Comparison of ENCODE assay signal across 9 cellular contexts in the genomic region with DNA sequence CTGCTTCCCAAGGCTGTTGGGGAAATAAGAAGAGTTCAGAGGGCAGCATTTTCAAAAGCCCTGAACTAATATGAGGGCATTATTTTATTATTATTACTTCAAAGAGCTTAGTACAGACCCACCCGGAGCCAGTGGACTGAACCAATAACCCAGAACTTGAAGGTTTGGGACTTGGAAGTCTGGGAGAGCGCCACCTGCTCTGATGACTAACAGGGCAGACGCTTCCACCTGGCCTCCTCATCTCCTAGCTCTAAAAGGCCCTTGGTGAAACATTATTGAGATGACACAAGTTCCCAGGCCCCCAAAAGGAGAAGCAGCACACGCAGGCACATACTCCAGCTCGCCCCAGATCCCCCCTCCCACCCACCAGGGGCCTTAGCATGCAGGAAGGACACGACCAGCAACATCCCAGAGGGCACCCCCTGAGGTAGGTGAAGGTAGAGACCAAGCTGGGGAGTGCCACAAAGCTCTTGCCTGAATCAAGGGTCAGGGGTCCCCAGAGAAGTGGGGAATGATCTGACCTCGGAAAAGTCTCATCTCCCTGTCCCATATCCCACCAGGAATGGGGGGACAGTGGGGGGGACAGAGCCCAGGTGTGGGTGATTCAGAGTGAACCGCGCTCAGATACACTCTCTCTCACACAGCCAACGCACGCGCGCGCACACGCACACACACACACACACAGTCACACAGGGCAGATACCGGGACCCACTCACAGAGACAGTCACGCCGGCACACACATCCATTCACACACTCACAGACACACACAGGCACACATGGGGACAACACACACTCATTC. TPM values are rescaled to one million over a fixed set of nuclear protein-coding genes. Genes with fewer than 3 reads are reported as not detected.
DNase-seq lines count a peak whose midpoint lies in the region; ATAC-seq and TF ChIP-seq lines count a peak whose summit lies in the region.
"Had no signal": no experiment of that assay in that cellular context is flagged by ENCODE, and none has a peak within 500 bp of the region (broad histone marks: within the 10 kb centered on the region; RNA-seq: fewer than 3 reads in every experiment).

No MANE protein-coding gene starts in this region.

- peaks cover 89% of the 10 kb centered on the region for H3K27me3 Mint-ChIP-seq in nephron progenitor cell (ENCODE audit: low read depth, poor library complexity)

- dilution Hi-C loops in mammary epithelial cell (cut with HindIII; ENCODE audit: low sequenced_read_pairs) = loop anchor here (5.0 kb wide), 1 partner anchor 61 kb away; no protein-coding TSS in a partner anchor

- no peaks in the 10 kb centered on the region for H3K36me3 Mint-ChIP-seq in nephron progenitor cell (ENCODE audit: low read depth)

- H3K27ac ChIP-seq in HUES64 (ENCODE audit: low read depth, low read length) (no peak overlapping the region), mammary epithelial cell (ENCODE audit: insufficient read depth, low read depth, low read length) (no peak overlapping the region), adrenal gland (no peak overlapping the region)

- ATAC-seq in HG03442 (IDR thresholded peaks at IDR 0.05; ENCODE audit: unreplicated experiment) = no peak

- peaks cover 5% of the 10 kb centered on the region for H3K4me1 ChIP-seq in HUES64 (ENCODE audit: insufficient read depth, low read length)
- H3K4me1 ChIP-seq in mammary epithelial cell (ENCODE audit: insufficient read depth, low read length) = peaks cover 11% of the 10 kb centered on the region
- peaks cover 6 to 12% of the 10 kb centered on the region in 2 donors for H3K4me1 ChIP-seq in adrenal gland (replicated peaks in 1 of 2)

- no peaks in the 10 kb centered on the region for H3K9me3 Mint-ChIP-seq in nephron progenitor cell

- H3K27ac Mint-ChIP-seq in nephron progenitor cell = no peak overlapping the region

- peak overlapping the region; percentile 73 for H3K4me2 ChIP-seq in mammary epithelial cell (ENCODE audit: insufficient read depth, low read depth, low read length)

- no TSS peak for BruUV-seq in mammary epithelial cell (replicated peaks; lab: Mats Ljungman, UMichigan)

- H4K20me1 ChIP-seq in mammary epithelial cell (ENCODE audit: insufficient read depth, low read length) = peaks cover 3% of the 10 kb centered on the region

- CTCF ChIA-PET in mammary epithelial cell (lab: Charles Lee; ENCODE audit: low non-redundant PET) = no interaction called here

- in situ Hi-C loops in mammary epithelial cell (cut with MboI; ENCODE audit: low sequenced_read_pairs in 2 of 2) = no loop called here

- TF ChIP-seq POLR2A in adrenal gland (IDR thresholded peaks at IDR 0.05) = no peak

- H2AFZ ChIP-seq in mammary epithelial cell (ENCODE audit: low read depth, low read length) = no peak overlapping the region

- peak overlapping the region; percentile 67 for H3K4me3 ChIP-seq in HUES64 (ENCODE audit: low read length)
- H3K4me3 ChIP-seq in mammary epithelial cell (replicated peaks in 1 of 3; ENCODE audit: insufficient read depth in 1 of 3, low read depth in 2 of 3, low read length in 3 of 3) = no peak overlapping the region
- H3K4me3 ChIP-seq in adrenal gland = peak overlapping the region in 1 of 4 donors; percentile 69

- no peaks in the 10 kb centered on the region for H3K79me2 ChIP-seq in mammary epithelial cell (ENCODE audit: insufficient read depth, low read length)

- peaks cover 12% of the 10 kb centered on the region for H3K4me1 Mint-ChIP-seq in nephron progenitor cell

- peak overlapping the region; percentile 86 for H3K4me3 Mint-ChIP-seq in nephron progenitor cell

- intact Hi-C loops in mammary epithelial cell (cut with micrococcal nuclease) = no loop called here
- intact Hi-C loops in adrenal gland (cut with DNase I) = loop anchor here in 1 of 2 donors (5.0 kb wide), 1 partner anchor 49 kb away; no protein-coding TSS in a partner anchor

- 42% methylated on average over 17 of the region's 18 CpGs for WGBS in HUES64
- WGBS in mammary epithelial cell (ENCODE audit: low coverage, missing lambda C conversion rate) = 25% methylated on average over 14 of the region's 18 CpGs
- 40 to 73% (median 44%) methylated on average over 9 to 18 of the region's 18 CpGs for WGBS in adrenal gland, 4 donors

- DNase-seq in DMS53 (lab: John Stamatoyannopoulos, UW) (peak; percentile 69), DMS53 treated with DMSO at 0.1 percent for 48 hours (lab: John Stamatoyannopoulos, UW; ENCODE audit: unreplicated experiment) (no peak), mammary epithelial cell (no peak), nephron progenitor cell (no peak), adrenal gland (no peak)
- no peak for DNase-seq in activated CD4-positive, CD25-positive, alpha-beta regulatory T cell treated with anti-CD3 and anti-CD28 coated beads, Interleukin-2, amount 50 U/mL, for 72 hours
- DNase-seq: small intestine had no signal

- peaks cover 72% of the 10 kb centered on the region for H3K27me3 ChIP-seq in HUES64 (ENCODE audit: insufficient read depth, low read length)
- H3K27me3 ChIP-seq in mammary epithelial cell (ENCODE audit: insufficient read depth, low read length) = peaks cover 24% of the 10 kb centered on the region
- H3K27me3 ChIP-seq in adrenal gland = peaks cover 13% of the 10 kb centered on the region

- H3K36me3 ChIP-seq in HUES64 (ENCODE audit: insufficient read depth, low read length) (no peaks in the 10 kb centered on the region), mammary epithelial cell (ENCODE audit: insufficient read depth, low read length) (no peaks in the 10 kb centered on the region), adrenal gland (replicated peaks in 1 of 2) (no peaks in the 10 kb centered on the region)

- H3K9ac ChIP-seq in HUES64 (ENCODE audit: low read depth, low read length) = no peak overlapping the region
- H3K9ac ChIP-seq in mammary epithelial cell (ENCODE audit: insufficient read depth, low read length) = no peak overlapping the region

- H3K9me3 ChIP-seq in HUES64 (ENCODE audit: insufficient read depth, low read depth, low read length) (no peaks in the 10 kb centered on the region), mammary epithelial cell (replicated peaks; ENCODE audit: insufficient read depth, low read length) (no peaks in the 10 kb centered on the region), adrenal gland (replicated peaks in 1 of 3) (no peaks in the 10 kb centered on the region)

- TF ChIP-seq CTCF in mammary epithelial cell (conservative IDR thresholded peaks at IDR 0.05 in 1 of 2, IDR thresholded peaks at IDR 0.05 in 1 of 2; ENCODE audit: extremely low read depth in 1 of 2, insufficient read depth in 1 of 2, low read depth in 1 of 2, low read length in 2 of 2) (no peak), nephron progenitor cell (IDR thresholded peaks at IDR 0.05) (no peak), adrenal gland (IDR thresholded peaks at IDR 0.05) (no peak)

RNA-seq across cellular contexts. Expression of a gene that starts 1.2 kb away (rescaled TPM):
- polyA plus RNA-seq in HUES64 (2013, experiment 1 of 2) = 4.2 TPM
- 4.2 TPM for polyA plus RNA-seq in HUES64 (2013, experiment 2 of 2)
- total RNA-seq in mammary epithelial cell (under 1 TPM in 1 of 2 donors, not detected in 1; 0.31 TPM), adrenal gland (under 1 TPM; 0.17 to 0.83 (median 0.51) TPM)
- polyA plus RNA-seq in mammary epithelial cell (0.02 TPM), adrenal gland (under 1 TPM; 0.13 to 0.56 (median 0.37) TPM)
- not detected for polyA minus RNA-seq in mammary epithelial cell

RNA-seq across cellular contexts. Expression of a gene that starts 56.9 kb away (rescaled TPM):
- 18.3 TPM for polyA plus RNA-seq in HUES64 (2013, experiment 1 of 2)
- 17.8 TPM for polyA plus RNA-seq in HUES64 (2013, experiment 2 of 2)
- total RNA-seq in mammary epithelial cell (10 to 100 TPM; 11.8 to 20.6 TPM), adrenal gland (10 to 100 TPM; 19.8 to 88.9 (median 49.0) TPM)
- polyA plus RNA-seq in mammary epithelial cell (32.1 TPM), adrenal gland (10 to 100 TPM; 17.1 to 51.2 (median 37.5) TPM)
- not detected for polyA minus RNA-seq in mammary epithelial cell
